In the genomic region with DNA sequence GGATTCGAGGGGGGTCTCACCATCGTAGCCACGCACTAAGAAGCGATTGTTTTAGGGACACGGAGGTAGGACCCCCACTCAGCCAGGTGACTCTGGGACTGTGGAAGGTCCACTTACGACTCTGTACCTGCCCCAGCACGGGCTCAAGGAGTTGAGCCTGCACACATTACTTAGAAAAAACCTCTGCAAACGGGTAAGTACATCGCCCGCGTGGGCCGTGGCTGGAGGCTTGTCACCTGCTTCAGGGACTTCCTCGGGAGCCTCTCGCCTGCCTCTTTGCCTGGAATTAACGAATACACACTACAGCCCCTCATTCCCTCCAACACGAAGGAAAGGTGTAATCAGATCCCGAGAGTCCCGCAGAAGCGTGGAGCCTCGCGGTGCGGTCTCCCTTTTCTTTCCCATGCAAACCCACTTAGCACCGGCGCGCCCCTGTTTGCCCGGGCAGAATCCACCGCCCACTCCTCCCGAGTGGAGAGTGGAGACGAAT, we compare ENCODE assay signal across 8 cellular contexts. TPM values are rescaled to one million over a fixed set of nuclear protein-coding genes. Genes with fewer than 3 reads are reported as not detected.
DNase-seq lines count a peak whose midpoint lies in the region; ATAC-seq, FAIRE-seq and TF ChIP-seq lines count a peak whose summit lies in the region.

No MANE protein-coding gene starts in this region.

- H3K27me3 Mint-ChIP-seq in activated CD4-positive, alpha-beta T cell treated with anti-CD3 and anti-CD28 coated beads, Interleukin-2, amount 10 ng/mL, durations not matched to agents 24 days and 14 days: peaks cover 63% of the 10 kb centered on the region

- H3K27ac Mint-ChIP-seq in activated CD4-positive, alpha-beta T cell treated with anti-CD3 and anti-CD28 coated beads, Interleukin-2, amount 10 ng/mL, durations not matched to agents 24 days and 14 days: peak overlapping the region; percentile 53

- H3K4me3 Mint-ChIP-seq in activated CD4-positive, alpha-beta T cell treated with anti-CD3 and anti-CD28 coated beads, Interleukin-2, amount 10 ng/mL, durations not matched to agents 24 days and 14 days: peak overlapping the region; percentile 80

- no peak for FAIRE-seq in small intestine (lab: Jason Lieb, UNC)

- 9 to 10% methylated on average over 27 to 29 of the region's 29 CpGs for WGBS in heart right ventricle, 2 donors
- WGBS in small intestine, 3 donors: 5 to 8% (median 6%) methylated on average over 29 of the region's 29 CpGs

- H3K27me3 ChIP-seq in heart right ventricle: peaks cover 0 to 50% (median 0%) of the 10 kb centered on the region in 7 donors
- no peaks in the 10 kb centered on the region for H3K27me3 ChIP-seq in small intestine (ENCODE audit: control insufficient read depth in 2 of 2, insufficient read depth in 2 of 2, low read length in 2 of 2)

- H3K27ac ChIP-seq in heart right ventricle (peak overlapping the region; percentile 70 to 98 (median 90)), small intestine (ENCODE audit: low read depth in 1 of 2, low read length in 1 of 2) (peak overlapping the region in 1 of 2 donors; percentile 11)

- H3K4me3 ChIP-seq in heart right ventricle: peak overlapping the region; percentile 64 to 95 (median 83)
- H3K4me3 ChIP-seq in small intestine (ENCODE audit: low read depth in 1 of 2, low read length in 2 of 2): peak overlapping the region; percentile 28 to 57

- intact Hi-C loops in activated CD4-positive, alpha-beta T cell treated with anti-CD3 and anti-CD28 coated beads, Interleukin-2, amount 10 ng/mL, durations not matched to agents 24 days and 14 days (cut with micrococcal nuclease): no loop called here
- intact Hi-C loops in heart right ventricle (cut with DNase I): loop anchor here in 4 of 10 donors (2.0 to 5.0 kb wide), 5 partner anchors 25 to 97 kb away; no protein-coding TSS in a partner anchor

- H3K9me3 ChIP-seq in heart right ventricle (no peaks in the 10 kb centered on the region), small intestine (ENCODE audit: control insufficient read depth, low read depth) (no peaks in the 10 kb centered on the region)

- peaks cover 8% of the 10 kb centered on the region for H3K4me1 Mint-ChIP-seq in activated CD4-positive, alpha-beta T cell treated with anti-CD3 and anti-CD28 coated beads, Interleukin-2, amount 10 ng/mL, durations not matched to agents 24 days and 14 days

- H3K36me3 ChIP-seq in heart right ventricle (no peaks in the 10 kb centered on the region), small intestine (ENCODE audit: control insufficient read depth in 2 of 2, insufficient read depth in 2 of 2, low read length in 2 of 2) (no peaks in the 10 kb centered on the region)

- ATAC-seq in heart right ventricle (no peak), HG02970 (IDR thresholded peaks at IDR 0.05; ENCODE audit: low FRiP score, unreplicated experiment) (no peak), HG02642 (IDR thresholded peaks at IDR 0.05; ENCODE audit: poor library complexity, unreplicated experiment) (no peak)

- TF ChIP-seq CTCF in heart right ventricle (IDR thresholded peaks at IDR 0.05): no peak

- peak; percentile 47 for DNase-seq in NCI-H82 (lab: John Stamatoyannopoulos, UW)
- no peak for DNase-seq in NCI-H82 treated with DMSO at 0.1 percent for 48 hours (lab: John Stamatoyannopoulos, UW; ENCODE audit: unreplicated experiment)
- peak; percentile 74 for DNase-seq in activated CD4-positive, alpha-beta T cell treated with anti-CD3 and anti-CD28 coated beads, Interleukin-2, amount 10 ng/mL, durations not matched to agents 24 days and 14 days
- DNase-seq in heart right ventricle: no peak
- DNase-seq in small intestine: peak; percentile 8
- DNase-seq in NCI-H1436 treated with DMSO at 0.1 percent for 48 hours (lab: John Stamatoyannopoulos, UW): no peak

- H3K4me1 ChIP-seq in heart right ventricle (peaks cover 12 to 75% (median 32%) of the 10 kb centered on the region in 9 donors), small intestine (ENCODE audit: control insufficient read depth in 2 of 2, insufficient read depth in 1 of 2, low read depth in 1 of 2, low read length in 1 of 2) (peaks cover 0 to 3% of the 10 kb centered on the region in 2 donors)

- H3K36me3 Mint-ChIP-seq in activated CD4-positive, alpha-beta T cell treated with anti-CD3 and anti-CD28 coated beads, Interleukin-2, amount 10 ng/mL, durations not matched to agents 24 days and 14 days (ENCODE audit: low read depth): no peaks in the 10 kb centered on the region

- no peaks in the 10 kb centered on the region for H3K9me3 Mint-ChIP-seq in activated CD4-positive, alpha-beta T cell treated with anti-CD3 and anti-CD28 coated beads, Interleukin-2, amount 10 ng/mL, durations not matched to agents 24 days and 14 days

RNA-seq across cellular contexts. Expression of a gene that starts 0.8 kb away (rescaled TPM):
- total RNA-seq in activated CD4-positive, alpha-beta T cell treated with anti-CD3 and anti-CD28 coated beads, Interleukin-2, amount 10 ng/mL, durations not matched to agents 24 days and 14 days: 0.47 and 0.71 TPM in 2 replicates
- 100 to 1,000 TPM in 1 of 10 donors, 10 to 100 TPM in 9; 43.7 to 162 (median 71.0) TPM for total RNA-seq in heart right ventricle
- 10 to 100 TPM; 34.4 to 41.3 TPM for polyA plus RNA-seq in heart right ventricle
- polyA plus RNA-seq in small intestine: 10 to 100 TPM in 1 of 3 donors, under 1 TPM in 2; 0.67 to 24.2 (median 0.81) TPM

Comparison
In these comparisons a context has a peak if more than half of its experiments do, and no peak if none do; other contexts are left out.
1. DNase-seq: peak in NCI-H82 (single experiment), activated CD4-positive, alpha-beta T cell treated with anti-CD3 and anti-CD28 coated beads, Interleukin-2, amount 10 ng/mL, durations not matched to agents 24 days and 14 days (single experiment) and small intestine (single experiment); none in NCI-H82 treated with DMSO at 0.1 percent for 48 hours (single experiment), heart right ventricle (0 of 2) and NCI-H1436 treated with DMSO at 0.1 percent for 48 hours (single experiment).
2. RNA of a gene that starts 0.8 kb away (total RNA-seq): 43.7 to 162 TPM in heart right ventricle; 0.47 to 0.71 TPM in activated CD4-positive, alpha-beta T cell treated with anti-CD3 and anti-CD28 coated beads, Interleukin-2, amount 10 ng/mL, durations not matched to agents 24 days and 14 days; every median in the first group is over 10 times any median in the second.